In the genomic region with DNA sequence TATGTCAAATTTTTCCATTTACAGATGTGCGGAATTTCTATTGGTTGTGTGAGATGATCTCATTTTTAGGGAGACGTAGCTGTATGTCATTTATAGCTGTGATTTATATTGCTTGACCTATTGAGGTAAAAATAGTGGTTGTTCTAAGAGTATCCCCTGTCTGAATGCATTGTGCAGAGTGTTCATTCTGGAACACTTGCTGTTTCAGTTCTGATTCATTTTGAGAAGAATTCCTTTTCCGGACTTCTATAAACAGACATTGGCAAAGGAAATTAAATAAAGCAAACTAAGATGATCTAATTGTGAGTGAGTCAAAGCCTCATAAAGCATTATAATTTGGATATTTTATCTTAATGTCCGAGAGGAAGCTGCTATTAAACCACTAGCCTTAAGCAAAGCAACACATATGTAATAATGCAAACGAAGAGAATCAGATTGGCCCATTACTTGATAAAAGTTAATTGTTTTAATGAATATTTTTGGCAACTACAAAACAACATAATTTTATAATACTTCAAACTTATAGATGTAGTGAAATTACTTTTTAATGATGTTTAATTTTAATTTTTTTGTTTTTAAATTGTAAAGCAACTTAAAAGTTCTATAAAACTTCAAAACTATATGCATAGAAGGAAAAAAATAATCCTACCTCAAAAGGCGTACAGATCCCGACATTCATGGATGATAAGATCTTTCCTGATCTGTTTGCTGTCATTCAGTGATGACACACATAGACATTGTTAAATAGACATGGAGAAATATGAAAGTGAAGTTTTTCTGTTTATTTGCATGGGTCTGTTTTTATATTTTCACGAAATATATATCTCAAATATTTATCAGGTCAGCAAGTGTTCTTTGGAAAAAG, we compare ENCODE assay signal across 19 cellular contexts.
DNase-seq lines count a peak whose midpoint lies in the region; ATAC-seq and TF ChIP-seq lines count a peak whose summit lies in the region.
"Had no signal": no experiment of that assay in that cellular context is flagged by ENCODE, and none has a peak within 500 bp of the region (broad histone marks: within the 10 kb centered on the region; RNA-seq: fewer than 3 reads in every experiment).

No MANE protein-coding gene starts in this region.

- H3K36me3 Mint-ChIP-seq in nephron (ENCODE audit: low read depth) = no peaks in the 10 kb centered on the region
- H3K36me3 Mint-ChIP-seq in activated CD8-positive, alpha-beta T cell treated with anti-CD3 and anti-CD28 coated beads for 36 hours (ENCODE audit: low read depth) = no peaks in the 10 kb centered on the region

- CTCF ChIA-PET in HEK293T (lab: Yijun Ruan, JAX) = no interaction called here
- CTCF ChIA-PET in activated CD8-positive, alpha-beta T cell treated with anti-CD3 and anti-CD28 coated beads for 36 hours (lab: Charles Lee) = no interaction called here

- H3K4me3 Mint-ChIP-seq in nephron = peak overlapping the region in 2 of 3 experiments; percentile 36 to 42
- H3K4me3 Mint-ChIP-seq in activated CD8-positive, alpha-beta T cell treated with anti-CD3 and anti-CD28 coated beads for 36 hours = no peak overlapping the region
- H3K4me3 Mint-ChIP-seq: activated naive CD8-positive, alpha-beta T cell treated with anti-CD3 and anti-CD28 coated beads, Interleukin-2, amount 50 U/mL, for 24 hours; activated T-cell treated with anti-CD3 and anti-CD28 coated beads, Interleukin-2, amount 50 U/mL, for 72 hours; HFFc6 had no signal

- no peak overlapping the region for H3K4me3 ChIP-seq in epithelial cell of esophagus (ENCODE audit: low read length)
- H3K4me3 ChIP-seq: coronary artery, esophagus muscularis mucosa, psoas muscle, stomach, vagina had no signal

- POLR2A ChIA-PET in HEK293T (lab: Yijun Ruan, JAX) = no interaction called here
- POLR2A ChIA-PET in activated CD8-positive, alpha-beta T cell treated with anti-CD3 and anti-CD28 coated beads for 36 hours (lab: Charles Lee) = no interaction called here

- ATAC-seq in GM21529 (IDR thresholded peaks at IDR 0.05; ENCODE audit: unreplicated experiment) = no peak
- ATAC-seq in activated CD8-positive, alpha-beta T cell treated with anti-CD3 and anti-CD28 coated beads for 36 hours = no peak
- ATAC-seq: activated naive CD8-positive, alpha-beta T cell treated with anti-CD3 and anti-CD28 coated beads, Interleukin-2, amount 50 U/mL, for 24 hours; activated T-cell treated with anti-CD3 and anti-CD28 coated beads, Interleukin-2, amount 50 U/mL, for 72 hours; left lobe of liver had no signal

- no peaks in the 10 kb centered on the region for H3K27me3 Mint-ChIP-seq in nephron (ENCODE audit: low read depth)
- H3K27me3 Mint-ChIP-seq in activated CD8-positive, alpha-beta T cell treated with anti-CD3 and anti-CD28 coated beads for 36 hours = no peaks in the 10 kb centered on the region
- H3K27me3 Mint-ChIP-seq: activated naive CD8-positive, alpha-beta T cell treated with anti-CD3 and anti-CD28 coated beads, Interleukin-2, amount 50 U/mL, for 24 hours had no signal

- peak overlapping the region in 2 of 3 experiments; percentile 29 to 82 for H3K27ac Mint-ChIP-seq in nephron
- no peak overlapping the region for H3K27ac Mint-ChIP-seq in activated CD8-positive, alpha-beta T cell treated with anti-CD3 and anti-CD28 coated beads for 36 hours
- H3K27ac Mint-ChIP-seq: activated naive CD8-positive, alpha-beta T cell treated with anti-CD3 and anti-CD28 coated beads, Interleukin-2, amount 50 U/mL, for 24 hours; activated T-cell treated with anti-CD3 and anti-CD28 coated beads, Interleukin-2, amount 50 U/mL, for 72 hours; HFFc6 had no signal

- peaks cover 35% of the 10 kb centered on the region for H3K4me1 Mint-ChIP-seq in nephron
- no peaks in the 10 kb centered on the region for H3K4me1 Mint-ChIP-seq in activated CD8-positive, alpha-beta T cell treated with anti-CD3 and anti-CD28 coated beads for 36 hours (ENCODE audit: low read depth)
- H3K4me1 Mint-ChIP-seq: activated naive CD8-positive, alpha-beta T cell treated with anti-CD3 and anti-CD28 coated beads, Interleukin-2, amount 50 U/mL, for 24 hours had no signal

- H3K9me3 Mint-ChIP-seq in nephron = no peaks in the 10 kb centered on the region
- no peaks in the 10 kb centered on the region for H3K9me3 Mint-ChIP-seq in activated CD8-positive, alpha-beta T cell treated with anti-CD3 and anti-CD28 coated beads for 36 hours
- H3K9me3 Mint-ChIP-seq: activated naive CD8-positive, alpha-beta T cell treated with anti-CD3 and anti-CD28 coated beads, Interleukin-2, amount 50 U/mL, for 24 hours had no signal

- intact Hi-C loops in activated CD8-positive, alpha-beta T cell treated with anti-CD3 and anti-CD28 coated beads for 36 hours (cut with micrococcal nuclease) = no loop called here

- no peak for DNase-seq in HEK293T (ENCODE audit: extremely low spot score)
- DNase-seq in SK-N-DZ (ENCODE audit: low spot score) = peak; percentile 52
- DNase-seq in epithelial cell of esophagus (ENCODE audit: low read depth) = peak; percentile 24
- no peak for DNase-seq in GF-D8 (lab: John Stamatoyannopoulos, UW)
- no peak for DNase-seq in NCI-H1048 (lab: John Stamatoyannopoulos, UW)
- DNase-seq in activated CD8-positive, alpha-beta T cell treated with anti-CD3 and anti-CD28 coated beads for 36 hours = no peak
- DNase-seq: activated naive CD8-positive, alpha-beta T cell treated with anti-CD3 and anti-CD28 coated beads, Interleukin-2, amount 50 U/mL, for 24 hours; activated T-cell treated with anti-CD3 and anti-CD28 coated beads, Interleukin-2, amount 50 U/mL, for 72 hours; GDM1; HFFc6; NCI-H2171; psoas muscle; stomach had no signal

- TF ChIP-seq CTCF in epithelial cell of esophagus (IDR thresholded peaks at IDR 0.05; ENCODE audit: insufficient read depth, low read depth, low read length, missing control alignments) = no peak
- no peak for TF ChIP-seq CTCF in nephron (IDR thresholded peaks at IDR 0.05; ENCODE audit: unreplicated experiment in 3 of 3)
- TF ChIP-seq CTCF in activated CD8-positive, alpha-beta T cell treated with anti-CD3 and anti-CD28 coated beads for 36 hours (IDR thresholded peaks at IDR 0.05) = no peak

TF ChIP-seq in HEK293T, 16 proteins besides CTCF, POLR2A, EP300 and RAD21:
- TF ChIP-seq FOXM1 (IDR thresholded peaks at IDR 0.05; ENCODE audit: borderline replicate concordance) = no peak
- TF ChIP-seq, protein P1, sequence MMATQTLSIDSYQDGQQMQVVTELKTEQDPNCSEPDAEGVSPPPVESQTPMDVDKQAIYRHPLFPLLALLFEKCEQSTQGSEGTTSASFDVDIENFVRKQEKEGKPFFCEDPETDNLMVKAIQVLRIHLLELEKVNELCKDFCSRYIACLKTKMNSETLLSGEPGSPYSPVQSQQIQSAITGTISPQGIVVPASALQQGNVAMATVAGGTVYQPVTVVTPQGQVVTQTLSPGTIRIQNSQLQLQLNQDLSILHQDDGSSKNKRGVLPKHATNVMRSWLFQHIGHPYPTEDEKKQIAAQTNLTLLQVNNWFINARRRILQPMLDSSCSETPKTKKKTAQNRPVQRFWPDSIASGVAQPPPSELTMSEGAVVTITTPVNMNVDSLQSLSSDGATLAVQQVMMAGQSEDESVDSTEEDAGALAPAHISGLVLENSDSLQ (IDR thresholded peaks at IDR 0.05) = peak; percentile 70
- TF ChIP-seq HDGF (IDR thresholded peaks at IDR 0.05; ENCODE audit: borderline replicate concordance) = no peak

Comparison
In these comparisons a context has a peak if more than half of its experiments do, and no peak if none do; other contexts are left out.
1. DNase-seq: peak in SK-N-DZ (single experiment) and epithelial cell of esophagus (single experiment); none in HEK293T (single experiment), GF-D8 (single experiment), NCI-H1048 (single experiment) and activated CD8-positive, alpha-beta T cell treated with anti-CD3 and anti-CD28 coated beads for 36 hours (single experiment).